ENCODE assay signal across 19 cellular contexts in genomic region chr10:122362621-122363020, GRCh38. TPM values are rescaled to one million over a fixed set of nuclear protein-coding genes. Genes with fewer than 3 reads are reported as not detected.
A peak's percentile ranks its signal among the peaks of the same experiment; 100 is the strongest.
DNase-seq lines count a peak whose midpoint lies in the region; ATAC-seq, FAIRE-seq and TF ChIP-seq lines count a peak whose summit lies in the region.
"Had no signal": no experiment of that assay in that cellular context is flagged by ENCODE, and none has a peak within 500 bp of the region (broad histone marks: within the 10 kb centered on the region; RNA-seq: fewer than 3 reads in every experiment).

No MANE protein-coding gene starts in this region.

- H4K91ac ChIP-seq in trophoblast cell (ENCODE audit: low read depth, low read length) = no peak overlapping the region

- H4K12ac ChIP-seq in trophoblast cell (ENCODE audit: low read depth, low read length) = no peak overlapping the region

- peak; percentile 65 for DNase-seq in DMS53 (lab: John Stamatoyannopoulos, UW)
- no peak for DNase-seq in DMS53 treated with DMSO at 0.1 percent for 48 hours (lab: John Stamatoyannopoulos, UW; ENCODE audit: unreplicated experiment)
- DNase-seq in NCI-H69 (lab: John Stamatoyannopoulos, UW) = peak; percentile 81
- DNase-seq in astrocyte of the spinal cord (ENCODE audit: low read depth, low spot score) = peak; percentile 65
- DNase-seq in trophoblast cell = peak; percentile 69 to 71
- no peak for DNase-seq in HepG2 (ENCODE audit: low spot score)
- no peak for DNase-seq in psoas muscle
- DNase-seq in GM10248 (ENCODE audit: extremely low spot score) = no peak
- DNase-seq: activated naive CD4-positive, alpha-beta T cell treated with Interleukin-2 at 50 U/mL for 16 hours; esophagus squamous epithelium; Karpas-422; NCI-H1417; NCI-H2227 treated with DMSO at 0.1 percent for 48 hours; SHP77 treated with DMSO at 0.1 percent for 48 hours; T-helper 1 cell; upper lobe of right lung; WERI-Rb-1 had no signal

- H4K20me1 ChIP-seq in HepG2 (ENCODE audit: insufficient read depth, low read length) = no peaks in the 10 kb centered on the region
- H4K20me1 ChIP-seq: BLaER1 had no signal

- H3K4me2 ChIP-seq in trophoblast cell (ENCODE audit: low read length) (no peak overlapping the region), HepG2 (ENCODE audit: low read depth, low read length) (no peak overlapping the region)
- H3K4me2 ChIP-seq: BLaER1 had no signal

- no peaks in the 10 kb centered on the region for H3K36me3 ChIP-seq in trophoblast cell (ENCODE audit: control insufficient read depth in 1 of 2, insufficient read depth in 2 of 2, low read length in 2 of 2)
- no peaks in the 10 kb centered on the region for H3K36me3 ChIP-seq in HepG2 (replicated peaks in 1 of 2; ENCODE audit: control insufficient read depth in 1 of 2, insufficient read depth in 2 of 2, low read length in 2 of 2)
- H3K36me3 ChIP-seq in psoas muscle (ENCODE audit: insufficient read depth in 1 of 2, low read depth in 1 of 2) = no peaks in the 10 kb centered on the region
- H3K36me3 ChIP-seq: BLaER1, esophagus squamous epithelium, upper lobe of right lung, WERI-Rb-1 had no signal

- H3K4me1 ChIP-seq in trophoblast cell (ENCODE audit: control insufficient read depth in 1 of 2, insufficient read depth in 2 of 2, low read length in 2 of 2) (no peaks in the 10 kb centered on the region), HepG2 (ENCODE audit: insufficient read depth, low read length) (peaks cover 14% of the 10 kb centered on the region; the same call in 1 of the 2 replicates), psoas muscle (no peaks in the 10 kb centered on the region)
- H3K4me1 ChIP-seq: BLaER1, upper lobe of right lung had no signal

- H2AFZ ChIP-seq in trophoblast cell (ENCODE audit: insufficient read depth, low read length, poor library complexity) (no peak overlapping the region), HepG2 (ENCODE audit: low read length) (no peak overlapping the region)

- no peak overlapping the region for H2BK5ac ChIP-seq in trophoblast cell (ENCODE audit: low read depth, low read length, poor library complexity)

- FAIRE-seq in HepG2 (lab: Jason Lieb, UNC) = no peak

- no peak overlapping the region for H2AK5ac ChIP-seq in trophoblast cell (ENCODE audit: low read length)

- in situ Hi-C loops in astrocyte of the spinal cord (cut with HindIII; ENCODE audit: low sequenced_read_pairs) = no loop called here
- in situ Hi-C loops in HepG2 (cut with HindIII; ENCODE audit: extremely low pct_ligation_motif_present, low pct_unique_long_range_greater_than_20kb) = no loop called here

- no peak for TF ChIP-seq POLR2A in HepG2 (IDR thresholded peaks at IDR 0.05; ENCODE audit: insufficient read depth in 1 of 2, low read depth in 2 of 2, low read length in 2 of 2)

- CTCF ChIA-PET in HepG2 (lab: Yijun Ruan, JAX; ENCODE audit: low intra/inter-chr PET ratio, low total read pairs) (no interaction called here), GM10248 (lab: Yijun Ruan, JAX) (no interaction called here)

- TF ChIP-seq CTCF in astrocyte of the spinal cord (IDR thresholded peaks at IDR 0.05; ENCODE audit: low read depth, low read length) (no peak), HepG2 (CRISPR knock-in tag; IDR thresholded peaks at IDR 0.05) (no peak), psoas muscle (IDR thresholded peaks at IDR 0.05) (no peak), GM10248 (IDR thresholded peaks at IDR 0.05; ENCODE audit: control extremely low read depth, extremely low read depth, low read depth, missing control alignments) (no peak)

- H2BK120ac ChIP-seq in trophoblast cell (ENCODE audit: insufficient read depth, low read length, poor library complexity) = no peak overlapping the region

- H3K27ac ChIP-seq in trophoblast cell (ENCODE audit: low read depth, low read length) (no peak overlapping the region), HepG2 (ENCODE audit: extremely low read length, insufficient read depth, low read length) (no peak overlapping the region), psoas muscle (no peak overlapping the region)
- H3K27ac ChIP-seq: BLaER1, dorsolateral prefrontal cortex, upper lobe of right lung, WERI-Rb-1 had no signal

- no peak overlapping the region for H3K4ac ChIP-seq in trophoblast cell (ENCODE audit: low read depth, low read length)

- no peak overlapping the region for H3K9ac ChIP-seq in trophoblast cell (ENCODE audit: low read length)
- no peak overlapping the region for H3K9ac ChIP-seq in HepG2 (ENCODE audit: insufficient read depth, low read depth, low read length)
- H3K9ac ChIP-seq: BLaER1 had no signal

- H3K18ac ChIP-seq in trophoblast cell (ENCODE audit: low read length) = no peak overlapping the region

- H3K79me2 ChIP-seq in trophoblast cell (ENCODE audit: control insufficient read depth, insufficient read depth, low read length, poor library complexity) (no peaks in the 10 kb centered on the region), HepG2 (ENCODE audit: insufficient read depth, low read length) (no peaks in the 10 kb centered on the region)

- WGBS in trophoblast cell (ENCODE audit: extremely low coverage, insufficient coverage, insufficient read length) = no CpG with 5 or more reads among the region's 2 CpGs
- WGBS in HepG2 (ENCODE audit: low lambda C conversion rate) = 0% methylated on average over 2 of the region's 2 CpGs
- WGBS in psoas muscle, 3 donors = 33 to 52% (median 44%) methylated on average over 2 of the region's 2 CpGs

- ATAC-seq in HepG2 (no peak), psoas muscle (no peak)
- ATAC-seq: upper lobe of right lung had no signal

- no TSS peak for BruUV-seq in HepG2 (replicated peaks; lab: Mats Ljungman, UMichigan)

- no peaks in the 10 kb centered on the region for H3K27me3 ChIP-seq in trophoblast cell (ENCODE audit: insufficient read depth, low read length)
- H3K27me3 ChIP-seq in HepG2 (ENCODE audit: control insufficient read depth in 1 of 2, insufficient read depth in 2 of 2, low read length in 2 of 2) = peaks cover 0 to 4% of the 10 kb centered on the region in 2 experiments; a peak in 1 of 5 replicates
- no peaks in the 10 kb centered on the region for H3K27me3 ChIP-seq in psoas muscle (ENCODE audit: insufficient read depth in 3 of 3, low read length in 2 of 3)
- H3K27me3 ChIP-seq: BLaER1, dorsolateral prefrontal cortex, esophagus squamous epithelium, upper lobe of right lung had no signal

- H3K9me3 ChIP-seq in trophoblast cell (ENCODE audit: insufficient read depth, low read depth, low read length) = peaks cover 3% of the 10 kb centered on the region
- H3K9me3 ChIP-seq in HepG2 (ENCODE audit: low read length) = no peaks in the 10 kb centered on the region
- no peaks in the 10 kb centered on the region for H3K9me3 ChIP-seq in psoas muscle
- H3K9me3 ChIP-seq: esophagus squamous epithelium, upper lobe of right lung had no signal

- TF ChIP-seq EP300 in HepG2 (IDR thresholded peaks at IDR 0.05; ENCODE audit: low read depth in 2 of 2, low read length in 2 of 2) = no peak
- TF ChIP-seq EP300 in HepG2 (CRISPR knock-in tag; IDR thresholded peaks at IDR 0.05; ENCODE audit: borderline replicate concordance) = no peak

- H3K4me3 ChIP-seq in astrocyte of the spinal cord (ENCODE audit: low read depth, low read length) (no peak overlapping the region), trophoblast cell (ENCODE audit: low read depth, low read length) (no peak overlapping the region), HepG2 (replicated peaks in 1 of 3; ENCODE audit: insufficient read depth in 1 of 3, low read depth in 2 of 3, low read length in 3 of 3) (no peak overlapping the region), psoas muscle (no peak overlapping the region)
- H3K4me3 ChIP-seq: BLaER1, dorsolateral prefrontal cortex, esophagus squamous epithelium, upper lobe of right lung had no signal

- TF ChIP-seq RAD21 in HepG2 (CRISPR knock-in tag; IDR thresholded peaks at IDR 0.05) = no peak

- H3K23ac ChIP-seq in trophoblast cell (ENCODE audit: low read length) = no peak overlapping the region

- H4K8ac ChIP-seq in trophoblast cell (ENCODE audit: low read depth, low read length) = no peak overlapping the region

- no peaks in the 10 kb centered on the region for H3K79me1 ChIP-seq in trophoblast cell (ENCODE audit: low read length)

- intact Hi-C loops in HepG2 (cut with micrococcal nuclease; ENCODE audit: unreplicated experiment) (no loop called here), psoas muscle (cut with DNase I) (loop anchor here (2.0 to 5.0 kb wide), 2 partner anchors 36 to 425 kb away; no protein-coding TSS in a partner anchor)

- POLR2A ChIA-PET in HepG2 (lab: Yijun Ruan, JAX) (no interaction called here), GM10248 (lab: Yijun Ruan, JAX) (no interaction called here)

- no peak overlapping the region for H2BK12ac ChIP-seq in trophoblast cell (ENCODE audit: low read length)

- H3K14ac ChIP-seq in trophoblast cell (ENCODE audit: low read length) = no peak overlapping the region

TF ChIP-seq in HepG2, 621 proteins besides CTCF, POLR2A, EP300 and RAD21:
- TF ChIP-seq CEBPB (IDR thresholded peaks at IDR 0.05; ENCODE audit: borderline replicate concordance, low read depth, low read length) = no peak

RNA-seq across cellular contexts. Expression of gene PLEKHA1, which starts 11.9 kb away (rescaled TPM):
- 22.8 and 23.3 TPM in 2 replicates for polyA plus RNA-seq in trophoblast cell (2013)
- total RNA-seq in HepG2 (2016; rRNA removed; fragmentation: Illumina TruSeq; extraction: Trizol) (30.8 and 32.2 TPM in 2 replicates), psoas muscle (10 to 100 TPM; 41.2 to 64.9 (median 57.4) TPM)
- total RNA-seq in HepG2 (2016; cell fraction: cytosol; rRNA removed; fragmentation: Illumina TruSeq; extraction: Trizol; ENCODE audit: low read depth) = 30.5 and 35.2 TPM in 2 replicates
- 31.2 and 31.8 TPM in 2 replicates for total RNA-seq in HepG2 (2016; cell fraction: insoluble cytoplasmic fraction; rRNA removed; fragmentation: Illumina TruSeq; extraction: Trizol)
- total RNA-seq in HepG2 (2016; cell fraction: membrane; rRNA removed; fragmentation: Illumina TruSeq; extraction: Trizol) = 30.6 and 31.8 TPM in 2 replicates
- total RNA-seq in HepG2 (2016; cell fraction: nucleus; rRNA removed; fragmentation: Illumina TruSeq; extraction: Trizol) = 49.0 and 52.5 TPM in 2 replicates
- polyA plus RNA-seq in HepG2 (2011; rRNA removed) (48.6 and 53.3 TPM in 2 replicates), psoas muscle (10 to 100 TPM; 29.5 to 75.3 (median 36.2) TPM)
- 22.6 and 33.2 TPM in 2 replicates for polyA plus RNA-seq in HepG2 (2011; cell fraction: cytosol; rRNA removed)
- polyA plus RNA-seq in HepG2 (2011; cell fraction: nucleus; rRNA removed) = 69.6 and 81.2 TPM in 2 replicates
- polyA plus RNA-seq in HepG2 (2012) = 47.9 and 50.2 TPM in 2 replicates
- polyA plus RNA-seq in HepG2 (2016; cell fraction: cytosol; fragmentation: Illumina TruSeq; extraction: Trizol; ENCODE audit: low read depth) = 2.8 and 3.5 TPM in 2 replicates
- polyA plus RNA-seq in HepG2 (2016; cell fraction: insoluble cytoplasmic fraction; fragmentation: Illumina TruSeq; extraction: Trizol; ENCODE audit: low read depth) = 26.3 and 29.3 TPM in 2 replicates
- 8.7 and 10.2 TPM in 2 replicates for polyA plus RNA-seq in HepG2 (2016; cell fraction: membrane; fragmentation: Illumina TruSeq; extraction: Trizol; ENCODE audit: low read depth)
- polyA plus RNA-seq in HepG2 (2016; cell fraction: nucleus; fragmentation: Illumina TruSeq; extraction: Trizol; ENCODE audit: insufficient read depth, low read depth) = 65.7 and 69.7 TPM in 2 replicates
- polyA minus RNA-seq in HepG2 (2011; rRNA and poly(A)+ RNA removed; ENCODE audit: low replicate concordance) = 15.3 and 18.9 TPM in 2 replicates
- 28.0 and 35.3 TPM in 2 replicates for polyA minus RNA-seq in HepG2 (2011; cell fraction: cytosol; rRNA and poly(A)+ RNA removed)
- polyA minus RNA-seq in HepG2 (2011; cell fraction: nucleus; rRNA and poly(A)+ RNA removed) = 157 and 207 TPM in 2 replicates

Comparison
In these comparisons a context has a peak if more than half of its experiments do, and no peak if none do; other contexts are left out.
1. DNase-seq: peak in DMS53 (single experiment), NCI-H69 (single experiment), astrocyte of the spinal cord (single experiment) and trophoblast cell (2 of 2); none in DMS53 treated with DMSO at 0.1 percent for 48 hours (single experiment), HepG2 (single experiment), psoas muscle (0 of 2) and GM10248 (single experiment).